In the genomic region with DNA sequence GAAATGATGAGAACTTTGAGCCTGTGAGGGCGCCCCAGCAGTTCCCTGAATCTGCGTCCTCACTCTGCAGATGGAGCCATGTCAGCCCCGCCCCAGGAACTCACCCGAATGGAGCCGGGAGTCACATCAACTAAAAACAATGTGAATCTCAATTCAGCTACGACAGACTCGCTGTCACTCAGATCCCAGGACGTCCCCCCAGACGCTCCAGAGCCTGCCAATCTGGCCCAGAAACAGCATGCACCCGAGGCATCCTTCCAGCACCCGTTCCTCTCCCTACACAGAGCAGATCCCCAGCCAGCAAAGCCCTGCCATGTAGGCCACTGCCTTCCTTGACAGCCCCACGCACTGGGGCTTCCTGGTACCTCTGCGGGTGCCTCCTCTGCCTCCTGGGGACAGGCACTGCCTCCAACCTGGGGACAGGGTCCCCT, we compare ENCODE assay signal across 14 cellular contexts.
DNase-seq lines count a peak whose midpoint lies in the region; ATAC-seq and TF ChIP-seq lines count a peak whose summit lies in the region.
"Had no signal": no experiment of that assay in that cellular context is flagged by ENCODE, and none has a peak within 500 bp of the region (broad histone marks: within the 10 kb centered on the region; RNA-seq: fewer than 3 reads in every experiment).

No MANE protein-coding gene starts in this region.

- peaks cover 0 to 39% (median 9%) of the 10 kb centered on the region in 11 experiments; a peak in 13 of 22 replicates for H3K27me3 ChIP-seq in BLaER1 treated with 17β-estradiol and CSF1 and Interleukin-3, amounts not matched to agents 10 nM and 100 nM

- H3K27me3 Mint-ChIP-seq in brain: peaks cover 5% of the 10 kb centered on the region
- no peaks in the 10 kb centered on the region for H3K27me3 Mint-ChIP-seq in natural killer cell (ENCODE audit: low read depth in 2 of 2)

- H4K20me1 ChIP-seq in BLaER1 treated with 17β-estradiol and CSF1 and Interleukin-3, amounts not matched to agents 10 nM and 100 nM: no peaks in the 10 kb centered on the region

- H3K36me3 Mint-ChIP-seq in brain (no peaks in the 10 kb centered on the region), natural killer cell (no peaks in the 10 kb centered on the region)

- H3K4me1 Mint-ChIP-seq in brain (peaks cover 68% of the 10 kb centered on the region), natural killer cell (no peaks in the 10 kb centered on the region)
- H3K4me1 Mint-ChIP-seq: stimulated activated naive CD8-positive, alpha-beta T cell treated with anti-CD3 and anti-CD28 coated beads, Interleukin-15, amount 100 ng/mL, for 72 hours had no signal

- no peaks in the 10 kb centered on the region for H3K36me3 ChIP-seq in BLaER1 treated with 17β-estradiol and CSF1 and Interleukin-3, amounts not matched to agents 10 nM and 100 nM

- TF ChIP-seq CTCF in brain (conservative IDR thresholded peaks at IDR 0.05) (no peak), natural killer cell (IDR thresholded peaks at IDR 0.05) (no peak), foreskin fibroblast (IDR thresholded peaks at IDR 0.05; ENCODE audit: low read depth, low read length) (no peak)

- H3K4me3 Mint-ChIP-seq in brain (peak overlapping the region in 4 of 5 experiments; percentile 33 to 82 (median 58)), natural killer cell (no peak overlapping the region)
- H3K4me3 Mint-ChIP-seq: HFFc6; stimulated activated naive CD8-positive, alpha-beta T cell treated with anti-CD3 and anti-CD28 coated beads, Interleukin-15, amount 100 ng/mL, for 72 hours had no signal

- intact Hi-C loops in sciatic nerve (cut with DNase I): no loop called here
- intact Hi-C loops in natural killer cell (cut with micrococcal nuclease): no loop called here

- H3K4me3 ChIP-seq in BLaER1 treated with 17β-estradiol and CSF1 and Interleukin-3, amounts not matched to agents 10 nM and 100 nM: no peak overlapping the region
- H3K4me3 ChIP-seq in foreskin fibroblast (ENCODE audit: low read depth in 1 of 2, low read length in 2 of 2): no peak overlapping the region
- H3K4me3 ChIP-seq: K562 had no signal

- DNase-seq in left lobe of liver (ENCODE audit: low spot score): no peak
- DNase-seq in sciatic nerve (ENCODE audit: low spot score): peak; percentile 63
- no peak for DNase-seq in natural killer cell
- no peak for DNase-seq in T-helper 9 cell
- DNase-seq in foreskin fibroblast: no peak
- DNase-seq: activated effector memory CD4-positive, alpha-beta T cell treated with Interleukin-2 at 50 U/mL for 16 hours; HFFc6; NCI-H1417; NCI-H345; stimulated activated naive CD8-positive, alpha-beta T cell treated with anti-CD3 and anti-CD28 coated beads, Interleukin-15, amount 100 ng/mL, for 72 hours had no signal

- H3K27ac Mint-ChIP-seq in brain (peak overlapping the region; percentile 74 to 99 (median 93)), natural killer cell (no peak overlapping the region)
- H3K27ac Mint-ChIP-seq: HFFc6 had no signal

- H3K4me1 ChIP-seq in BLaER1 treated with 17β-estradiol and CSF1 and Interleukin-3, amounts not matched to agents 10 nM and 100 nM: peaks cover 33 to 56% (median 45%) of the 10 kb centered on the region in 10 experiments

- peaks cover 0 to 3% (median 0%) of the 10 kb centered on the region in 11 experiments; a peak in 4 of 22 replicates for H3K9me3 ChIP-seq in BLaER1 treated with 17β-estradiol and CSF1 and Interleukin-3, amounts not matched to agents 10 nM and 100 nM (replicated peaks in 1 of 11)

- H3K9ac ChIP-seq in BLaER1 treated with 17β-estradiol and CSF1 and Interleukin-3, amounts not matched to agents 10 nM and 100 nM: peak overlapping the region in 4 of 11 experiments; percentile 21 to 43 (median 30); a peak in 5 of 22 replicates

- peak overlapping the region in 4 of 11 experiments; percentile 6 to 27 (median 13); a peak in 3 of 22 replicates for H3K27ac ChIP-seq in BLaER1 treated with 17β-estradiol and CSF1 and Interleukin-3, amounts not matched to agents 10 nM and 100 nM

- ATAC-seq in left lobe of liver (peak; percentile 72), sciatic nerve (peak; percentile 6), natural killer cell (no peak), GM19395 (IDR thresholded peaks at IDR 0.05; ENCODE audit: unreplicated experiment) (no peak)
- ATAC-seq: K562 had no signal

- H3K9me3 Mint-ChIP-seq in brain: peaks cover 0 to 4% (median 0%) of the 10 kb centered on the region in 5 experiments
- H3K9me3 Mint-ChIP-seq in natural killer cell: no peaks in the 10 kb centered on the region
- H3K9me3 Mint-ChIP-seq: stimulated activated naive CD8-positive, alpha-beta T cell treated with anti-CD3 and anti-CD28 coated beads, Interleukin-15, amount 100 ng/mL, for 72 hours had no signal

- peak overlapping the region; percentile 43 to 91 (median 82) for H3K4me2 ChIP-seq in BLaER1 treated with 17β-estradiol and CSF1 and Interleukin-3, amounts not matched to agents 10 nM and 100 nM

Comparison
In these comparisons a context has a peak if more than half of its experiments do, and no peak if none do; other contexts are left out.
1. H3K27ac Mint-ChIP-seq: peak in brain (5 of 5); none in natural killer cell (0 of 2).
2. ATAC-seq: peak in left lobe of liver (single experiment) and sciatic nerve (single experiment); none in natural killer cell (0 of 3) and GM19395 (single experiment).